11 cellular contexts compared by ENCODE assay signal in genomic region chr1:200253774-200254495, GRCh38.
A peak's percentile ranks its signal among the peaks of the same experiment; 100 is the strongest.
DNase-seq lines count a peak whose midpoint lies in the region; ATAC-seq lines count a peak whose summit lies in the region.
"Had no signal": no experiment of that assay in that cellular context is flagged by ENCODE, and none has a peak within 500 bp of the region (broad histone marks: within the 10 kb centered on the region; RNA-seq: fewer than 3 reads in every experiment).

No MANE protein-coding gene starts in this region.

- H3K4me2 ChIP-seq in mesendoderm (ENCODE audit: low read length): no peak overlapping the region

- no peak overlapping the region for H2AK5ac ChIP-seq in mesendoderm (ENCODE audit: low read length)

- H3K36me3 ChIP-seq in mesendoderm (ENCODE audit: control insufficient read depth, insufficient read depth, low read length): no peaks in the 10 kb centered on the region
- H3K36me3 ChIP-seq: vagina had no signal

- H3K79me1 ChIP-seq in mesendoderm (ENCODE audit: low read length): no peaks in the 10 kb centered on the region

- H3K4ac ChIP-seq in mesendoderm (ENCODE audit: low read depth, low read length): no peak overlapping the region

- H3K79me2 ChIP-seq in mesendoderm (ENCODE audit: control insufficient read depth, insufficient read depth, low read length): no peaks in the 10 kb centered on the region

- H4K5ac ChIP-seq in mesendoderm (ENCODE audit: low read length): no peak overlapping the region

- H3K4me1 ChIP-seq in mesendoderm (ENCODE audit: control insufficient read depth, low read depth, low read length): no peaks in the 10 kb centered on the region
- H3K4me1 ChIP-seq: vagina had no signal

- H3K27me3 ChIP-seq in mesendoderm (ENCODE audit: insufficient read depth, low read length, poor library complexity): no peaks in the 10 kb centered on the region
- H3K27me3 ChIP-seq: vagina had no signal

- no CpG with 5 or more reads among the region's 7 CpGs for WGBS in mesendoderm (ENCODE audit: extremely low coverage, insufficient coverage, low lambda C conversion rate)

- DNase-seq in activated CD4-positive, alpha-beta T cell treated with anti-CD3 and anti-CD28 coated beads, Interleukin-2, amount 50 U/mL, for 48 hours: peak; percentile 21 to 39
- no peak for DNase-seq in activated CD4-positive, alpha-beta T cell treated with anti-CD3 and anti-CD28 coated beads, Interleukin-2, amount 50 U/mL, for 1 hour
- peak; percentile 6 for DNase-seq in mesendoderm
- no peak for DNase-seq in 8988T
- DNase-seq in NCI-H1417 (lab: John Stamatoyannopoulos, UW): no peak
- DNase-seq in T1000 (lab: John Stamatoyannopoulos, UW): no peak
- DNase-seq: DMS79 treated with DMSO at 0.1 percent for 48 hours, GM23248 had no signal

- no peak overlapping the region for H3K18ac ChIP-seq in mesendoderm (ENCODE audit: low read length)

- no peak overlapping the region for H2BK120ac ChIP-seq in mesendoderm (ENCODE audit: low read depth, low read length)

- H2BK15ac ChIP-seq in mesendoderm (replicated peaks; ENCODE audit: low read depth): no peak overlapping the region

- no peak overlapping the region for H3K4me3 ChIP-seq in mesendoderm (ENCODE audit: low read length)
- H3K4me3 ChIP-seq: GM23248, vagina had no signal

- no peak overlapping the region for H2BK5ac ChIP-seq in mesendoderm (ENCODE audit: low read length)

- H3K9ac ChIP-seq in mesendoderm (ENCODE audit: low read length): no peak overlapping the region
- H3K9ac ChIP-seq: GM23248 had no signal

- ATAC-seq in GM21390 (IDR thresholded peaks at IDR 0.05; ENCODE audit: unreplicated experiment): peak; percentile 67
- peak; percentile 53 for ATAC-seq in HG03469 (IDR thresholded peaks at IDR 0.05; ENCODE audit: unreplicated experiment)

- no peak overlapping the region for H3K56ac ChIP-seq in mesendoderm (ENCODE audit: low read length)

- peak overlapping the region; percentile 9 for H3K23ac ChIP-seq in mesendoderm (ENCODE audit: low read length)

- H4K8ac ChIP-seq in mesendoderm (ENCODE audit: low read depth, low read length): no peak overlapping the region

- H3K27ac ChIP-seq in mesendoderm (ENCODE audit: low read depth, low read length): no peak overlapping the region
- H3K27ac ChIP-seq: GM23248, vagina had no signal

Comparison
In these comparisons a context has a peak if more than half of its experiments do, and no peak if none do; other contexts are left out.
1. DNase-seq: peak in activated CD4-positive, alpha-beta T cell treated with anti-CD3 and anti-CD28 coated beads, Interleukin-2, amount 50 U/mL, for 48 hours (2 of 2) and mesendoderm (single experiment); none in activated CD4-positive, alpha-beta T cell treated with anti-CD3 and anti-CD28 coated beads, Interleukin-2, amount 50 U/mL, for 1 hour (single experiment), 8988T (single experiment), NCI-H1417 (0 of 3) and T1000 (single experiment).